In genomic region chr4:90084277-90084966, GRCh38 we compare ENCODE assay signal across 25 cellular contexts. TPM values are rescaled to one million over a fixed set of nuclear protein-coding genes. Genes with fewer than 3 reads are reported as not detected.
"Had no signal": no experiment of that assay in that cellular context is flagged by ENCODE, and none has a peak within 500 bp of the region (broad histone marks: within the 10 kb centered on the region; RNA-seq: fewer than 3 reads in every experiment).

No MANE protein-coding gene starts in this region.

- H3K4me1 Mint-ChIP-seq: activated naive CD8-positive, alpha-beta T cell treated with anti-CD3 and anti-CD28 coated beads, Interleukin-2, amount 10 ng/mL, durations not matched to agents 7 days and 5 days had no signal

- H3K9me3 ChIP-seq: body of pancreas, Peyer's patch, SJSA1 had no signal

- H3K9me3 Mint-ChIP-seq: activated naive CD8-positive, alpha-beta T cell treated with anti-CD3 and anti-CD28 coated beads, Interleukin-2, amount 10 ng/mL, durations not matched to agents 7 days and 5 days; T-helper 1 cell treated with Interleukin-12 subunit alpha and Interleukin-12 subunit beta and Interleukin-4 antibody, amounts not matched to agents 30 μg/mL and 1 μg/mL, for 36 hours had no signal

- H3K36me3 ChIP-seq: Peyer's patch, SJSA1 had no signal

- ATAC-seq: activated CD8-positive, alpha-beta T cell treated with anti-CD3 and anti-CD28 coated beads, Interleukin-2, amount 10 ng/mL, durations not matched to agents 7 days and 5 days; body of pancreas; WTC11 had no signal

- H3K36me3 Mint-ChIP-seq: activated naive CD8-positive, alpha-beta T cell treated with anti-CD3 and anti-CD28 coated beads, Interleukin-2, amount 10 ng/mL, durations not matched to agents 7 days and 5 days; WTC11 had no signal

- H3K27me3 Mint-ChIP-seq: activated naive CD8-positive, alpha-beta T cell treated with anti-CD3 and anti-CD28 coated beads, Interleukin-2, amount 10 ng/mL, durations not matched to agents 7 days and 5 days had no signal

- DNase-seq: activated CD4-positive, alpha-beta T cell treated with anti-CD3 and anti-CD28 coated beads for 48 hours; activated CD4-positive, alpha-beta T cell treated with anti-CD3 and anti-CD28 coated beads, Interleukin-2, amount 50 U/mL, for 4 hours; activated CD4-positive, CD25-positive, alpha-beta regulatory T cell treated with anti-CD3 and anti-CD28 coated beads, Interleukin-2, amount 50 U/mL, for 72 hours; activated CD8-positive, alpha-beta memory T cell treated with anti-CD3 and anti-CD28 coated beads, Interleukin-2, amount 50 U/mL, for 48 hours; activated CD8-positive, alpha-beta T cell treated with anti-CD3 and anti-CD28 coated beads, Interleukin-2, amount 10 ng/mL, durations not matched to agents 7 days and 5 days; activated naive CD4-positive, alpha-beta T cell treated with anti-CD3 and anti-CD28 coated beads, Interleukin-2, amount 50 U/mL, for 16 hours; activated naive CD8-positive, alpha-beta T cell treated with anti-CD3 and anti-CD28 coated beads, Interleukin-2, amount 10 ng/mL, durations not matched to agents 7 days and 5 days; activated T-cell treated with anti-CD3 and anti-CD28 coated beads, Interleukin-2, amount 50 U/mL, for 1 hour; aorta; body of pancreas; MM.1S; NCI-H1105; NCI-H1436; NCI-H1694 treated with DMSO at 0.1 percent for 48 hours; NCI-H2029 treated with DMSO at 0.1 percent for 48 hours; NCI-H345; NCI-H510A; NCI-H526 treated with DMSO at 0.1 percent for 48 hours; NCI-H82; NK-92 treated with Interleukin-12 subunit alpha and Interleukin-12 subunit beta, amount 100 ng/mL, for 24 hours; Peyer's patch; SHP77 had no signal

- H3K27ac ChIP-seq: body of pancreas, Peyer's patch, SJSA1 had no signal

- H3K4me1 ChIP-seq: body of pancreas, Peyer's patch, SJSA1 had no signal

- H3K27ac Mint-ChIP-seq: activated CD8-positive, alpha-beta T cell treated with anti-CD3 and anti-CD28 coated beads, Interleukin-2, amount 10 ng/mL, durations not matched to agents 7 days and 5 days; activated naive CD8-positive, alpha-beta T cell treated with anti-CD3 and anti-CD28 coated beads, Interleukin-2, amount 10 ng/mL, durations not matched to agents 7 days and 5 days; T-helper 1 cell treated with Interleukin-12 subunit alpha and Interleukin-12 subunit beta and Interleukin-4 antibody, amounts not matched to agents 30 μg/mL and 1 μg/mL, for 36 hours; WTC11 had no signal

- H3K27me3 ChIP-seq: body of pancreas, Peyer's patch, SJSA1 had no signal

- H3K4me3 Mint-ChIP-seq: activated CD8-positive, alpha-beta T cell treated with anti-CD3 and anti-CD28 coated beads, Interleukin-2, amount 10 ng/mL, durations not matched to agents 7 days and 5 days; activated naive CD8-positive, alpha-beta T cell treated with anti-CD3 and anti-CD28 coated beads, Interleukin-2, amount 10 ng/mL, durations not matched to agents 7 days and 5 days; T-helper 1 cell treated with Interleukin-12 subunit alpha and Interleukin-12 subunit beta and Interleukin-4 antibody, amounts not matched to agents 30 μg/mL and 1 μg/mL, for 36 hours; WTC11 had no signal

- H3K4me3 ChIP-seq: body of pancreas, Peyer's patch, SJSA1 had no signal

RNA-seq across cellular contexts. Expression of gene CCSER1, which starts 42.8 kb away (rescaled TPM):
- total RNA-seq: activated CD8-positive, alpha-beta T cell treated with anti-CD3 and anti-CD28 coated beads, Interleukin-2, amount 10 ng/mL, durations not matched to agents 7 days and 5 days; SJSA1 had no signal
